ENCODE assay signal across 8 cellular contexts in genomic region chr5:56142620-56143431, GRCh38.
DNase-seq lines count a peak whose midpoint lies in the region; ATAC-seq and TF ChIP-seq lines count a peak whose summit lies in the region.
"Had no signal": no experiment of that assay in that cellular context is flagged by ENCODE, and none has a peak within 500 bp of the region (broad histone marks: within the 10 kb centered on the region; RNA-seq: fewer than 3 reads in every experiment).

No MANE protein-coding gene starts in this region.

- no peaks in the 10 kb centered on the region for H3K23me2 ChIP-seq in H9 (ENCODE audit: insufficient read length, low read depth, low read length, poor library complexity, severe bottlenecking)

- peak overlapping the region in 9 of 10 donors; percentile 34 to 78 (median 54) for H3K4me3 Mint-ChIP-seq in naive thymus-derived CD8-positive, alpha-beta T cell
- H3K4me3 Mint-ChIP-seq in H9: no peak overlapping the region

- peak overlapping the region; percentile 6 to 90 (median 82) for H3K27ac Mint-ChIP-seq in naive thymus-derived CD8-positive, alpha-beta T cell
- H3K27ac Mint-ChIP-seq in H9: no peak overlapping the region

- WGBS in H9 (ENCODE audit: extremely low coverage, insufficient read length, low lambda C conversion rate): no CpG with 5 or more reads among the region's 6 CpGs

- peaks cover 40 to 72% (median 44%) of the 10 kb centered on the region in 4 donors for H3K4me1 Mint-ChIP-seq in naive thymus-derived CD8-positive, alpha-beta T cell
- peaks cover 3 to 4% of the 10 kb centered on the region in 2 experiments; a peak in 2 of 4 replicates for H3K4me1 Mint-ChIP-seq in H9

- no peak overlapping the region for H3K4ac ChIP-seq in H9 (ENCODE audit: low read depth, low read length)

- no peak overlapping the region for H4K5ac ChIP-seq in H9 (ENCODE audit: insufficient read length, low read depth, low read length)

- H4K20me1 ChIP-seq in H9 (ENCODE audit: control insufficient read depth, insufficient read depth, insufficient read length): no peaks in the 10 kb centered on the region

- no peak overlapping the region for H3T11ph ChIP-seq in H9 (ENCODE audit: low read length)

- no peak overlapping the region for H3K14ac ChIP-seq in H9 (ENCODE audit: insufficient read depth, low read length)

- H2AK5ac ChIP-seq in H9 (ENCODE audit: insufficient read length, low read length): no peak overlapping the region

- no peak overlapping the region for H3K23ac ChIP-seq in H9 (ENCODE audit: insufficient read length, low read depth, low read length)

- no peak overlapping the region for H3K9ac ChIP-seq in H9 (ENCODE audit: extremely low read depth, insufficient read length, low read length)

- H4K8ac ChIP-seq in H9 (replicated peaks; ENCODE audit: insufficient read length, low read depth, low read length): no peak overlapping the region

- POLR2A ChIA-PET in naive thymus-derived CD8-positive, alpha-beta T cell (lab: Charles Lee): interaction anchor here (0.6 kb wide), 2 partner anchors 77 to 121 kb away, joined by 3 to 4 read pairs; no protein-coding TSS in a partner anchor

- H2BK15ac ChIP-seq in H9 (ENCODE audit: low read depth, low read length): no peak overlapping the region

- peak; percentile 77 for ATAC-seq in GM18870 (IDR thresholded peaks at IDR 0.05; ENCODE audit: unreplicated experiment)
- ATAC-seq in GM21723 (IDR thresholded peaks at IDR 0.05; ENCODE audit: unreplicated experiment): peak; percentile 89
- peak; percentile 57 to 77 for ATAC-seq in naive thymus-derived CD8-positive, alpha-beta T cell

- H2BK120ac ChIP-seq in H9 (ENCODE audit: low read depth, low read length, poor library complexity, severe bottlenecking): no peak overlapping the region

- no peaks in the 10 kb centered on the region for H3K79me2 ChIP-seq in H9 (ENCODE audit: insufficient read depth, low read length)

- H3K27me3 Mint-ChIP-seq in naive thymus-derived CD8-positive, alpha-beta T cell: no peaks in the 10 kb centered on the region
- no peaks in the 10 kb centered on the region for H3K27me3 Mint-ChIP-seq in H9 (ENCODE audit: low read depth)

- H4K91ac ChIP-seq in H9 (ENCODE audit: insufficient read length, low read depth, low read length): no peak overlapping the region

- no peak overlapping the region for H3K18ac ChIP-seq in H9 (ENCODE audit: insufficient read length, low read depth, low read length)

- no peaks in the 10 kb centered on the region for H3K27me3 ChIP-seq in H9 (ENCODE audit: insufficient read depth, low read length)

- H3K27ac ChIP-seq in H9 (ENCODE audit: insufficient read length, low read depth, low read length): no peak overlapping the region

- H3K9me3 ChIP-seq in H9 (ENCODE audit: control insufficient read depth, low read depth, low read length): no peaks in the 10 kb centered on the region

- H3K79me1 ChIP-seq in H9 (ENCODE audit: insufficient read depth, low read depth, low read length, poor library complexity, severe bottlenecking): no peaks in the 10 kb centered on the region

- H2BK20ac ChIP-seq in H9 (ENCODE audit: low read depth, low read length, poor library complexity, severe bottlenecking): no peak overlapping the region

- H2BK12ac ChIP-seq in H9 (ENCODE audit: insufficient read length, low read depth, low read length): no peak overlapping the region

- no peak overlapping the region for H2AFZ ChIP-seq in H9 (ENCODE audit: low read length)

- H3K4me2 ChIP-seq in H9 (ENCODE audit: insufficient read depth, insufficient read length, low read length): no peak overlapping the region

- no peak overlapping the region for H2BK5ac ChIP-seq in H9 (ENCODE audit: insufficient read length, low read length)

- H3K4me1 ChIP-seq in H9 (ENCODE audit: insufficient read depth, low read length): no peaks in the 10 kb centered on the region

- H3K9me3 Mint-ChIP-seq in naive thymus-derived CD8-positive, alpha-beta T cell: no peaks in the 10 kb centered on the region
- H3K9me3 Mint-ChIP-seq in H9: no peaks in the 10 kb centered on the region

- peak; percentile 25 for DNase-seq in HPDE6-E6E7 (ENCODE audit: extremely low spot score)
- peak in 1 of 10 donors; percentile 20 for DNase-seq in naive thymus-derived CD8-positive, alpha-beta T cell
- no peak for DNase-seq in COLO668 (lab: John Stamatoyannopoulos, UW; ENCODE audit: unreplicated experiment)
- no peak for DNase-seq in H9
- DNase-seq in NAMALWA (ENCODE audit: low spot score): no peak
- DNase-seq: glutamatergic neuron had no signal

- H3K36me3 Mint-ChIP-seq in naive thymus-derived CD8-positive, alpha-beta T cell: peaks cover 0 to 3% (median 0%) of the 10 kb centered on the region in 3 donors
- H3K36me3 Mint-ChIP-seq in H9 (ENCODE audit: insufficient read depth in 1 of 3, low read depth in 3 of 3): no peaks in the 10 kb centered on the region

- TF ChIP-seq CTCF in H9 (conservative IDR thresholded peaks at IDR 0.05): no peak

- H3K56ac ChIP-seq in H9 (ENCODE audit: insufficient read length, low read depth, low read length): no peak overlapping the region

Comparison
In these comparisons a context has a peak if more than half of its experiments do, and no peak if none do; other contexts are left out.
1. H3K27ac Mint-ChIP-seq: peak in naive thymus-derived CD8-positive, alpha-beta T cell (10 of 10); none in H9 (0 of 3).
2. H3K4me3 Mint-ChIP-seq: peak in naive thymus-derived CD8-positive, alpha-beta T cell (9 of 10); none in H9 (0 of 2).
3. Peak in every context shown above with its lines, with median percentiles within 50 percentile points of each other: ATAC-seq.